In the genomic region with DNA sequence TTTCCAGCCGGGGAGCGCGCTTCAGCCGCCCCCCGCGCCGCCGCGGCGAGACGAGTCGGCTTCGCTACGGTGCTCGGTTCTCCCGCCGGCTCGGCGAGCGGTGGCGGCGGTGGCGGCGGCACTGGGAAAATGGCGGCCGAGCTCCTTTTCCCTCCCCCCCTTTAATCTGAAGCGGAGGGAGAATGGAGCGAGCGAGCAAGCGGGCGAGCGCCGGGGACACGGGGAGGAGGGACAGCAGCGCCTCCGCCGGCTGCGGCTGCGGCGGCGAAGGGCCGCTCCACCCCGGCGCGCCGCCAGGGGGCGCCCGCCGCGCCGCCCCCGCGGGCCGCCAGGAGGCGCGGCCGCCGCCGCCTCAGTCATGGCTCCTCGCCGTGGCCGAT, we compare ENCODE assay signal across 7 cellular contexts. TPM values are rescaled to one million over a fixed set of nuclear protein-coding genes. Genes with fewer than 3 reads are reported as not detected.
DNase-seq lines count a peak whose midpoint lies in the region; ATAC-seq, FAIRE-seq and TF ChIP-seq lines count a peak whose summit lies in the region.

A gene with protein sequence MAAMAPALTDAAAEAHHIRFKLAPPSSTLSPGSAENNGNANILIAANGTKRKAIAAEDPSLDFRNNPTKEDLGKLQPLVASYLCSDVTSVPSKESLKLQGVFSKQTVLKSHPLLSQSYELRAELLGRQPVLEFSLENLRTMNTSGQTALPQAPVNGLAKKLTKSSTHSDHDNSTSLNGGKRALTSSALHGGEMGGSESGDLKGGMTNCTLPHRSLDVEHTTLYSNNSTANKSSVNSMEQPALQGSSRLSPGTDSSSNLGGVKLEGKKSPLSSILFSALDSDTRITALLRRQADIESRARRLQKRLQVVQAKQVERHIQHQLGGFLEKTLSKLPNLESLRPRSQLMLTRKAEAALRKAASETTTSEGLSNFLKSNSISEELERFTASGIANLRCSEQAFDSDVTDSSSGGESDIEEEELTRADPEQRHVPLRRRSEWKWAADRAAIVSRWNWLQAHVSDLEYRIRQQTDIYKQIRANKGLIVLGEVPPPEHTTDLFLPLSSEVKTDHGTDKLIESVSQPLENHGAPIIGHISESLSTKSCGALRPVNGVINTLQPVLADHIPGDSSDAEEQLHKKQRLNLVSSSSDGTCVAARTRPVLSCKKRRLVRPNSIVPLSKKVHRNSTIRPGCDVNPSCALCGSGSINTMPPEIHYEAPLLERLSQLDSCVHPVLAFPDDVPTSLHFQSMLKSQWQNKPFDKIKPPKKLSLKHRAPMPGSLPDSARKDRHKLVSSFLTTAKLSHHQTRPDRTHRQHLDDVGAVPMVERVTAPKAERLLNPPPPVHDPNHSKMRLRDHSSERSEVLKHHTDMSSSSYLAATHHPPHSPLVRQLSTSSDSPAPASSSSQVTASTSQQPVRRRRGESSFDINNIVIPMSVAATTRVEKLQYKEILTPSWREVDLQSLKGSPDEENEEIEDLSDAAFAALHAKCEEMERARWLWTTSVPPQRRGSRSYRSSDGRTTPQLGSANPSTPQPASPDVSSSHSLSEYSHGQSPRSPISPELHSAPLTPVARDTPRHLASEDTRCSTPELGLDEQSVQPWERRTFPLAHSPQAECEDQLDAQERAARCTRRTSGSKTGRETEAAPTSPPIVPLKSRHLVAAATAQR (N-terminal part only) (minus strand): TSS at position 184 of the 380 bp plus-strand sequence. CDS start 21,286 bp downstream, outside the sequence.

- no peak for TF ChIP-seq POLR2A in body of pancreas (IDR thresholded peaks at IDR 0.05)

- intact Hi-C loops in body of pancreas (cut with DNase I): no loop called here

- FAIRE-seq in GM18507 (lab: Jason Lieb, UNC): no peak

- ATAC-seq in HG02943 (IDR thresholded peaks at IDR 0.05; ENCODE audit: low read depth, unreplicated experiment) (peak; percentile 59), body of pancreas (peak; percentile 86)

- H3K27ac ChIP-seq in body of pancreas: peak within 1 kb of the TSS; percentile 98 to 100 (median 100)
- peak within 1 kb of the TSS; percentile 11 for H3K27ac ChIP-seq in iPS DF 6.9 (ENCODE audit: low read length)

- H3K27me3 ChIP-seq in body of pancreas: no peaks in the 10 kb centered on the region
- H3K27me3 ChIP-seq in iPS DF 6.9 (ENCODE audit: control insufficient read depth, insufficient read depth, low read length): no peaks in the 10 kb centered on the region

- no peaks in the 10 kb centered on the region for H3K36me3 ChIP-seq in body of pancreas (replicated peaks in 1 of 2; ENCODE audit: insufficient read depth in 1 of 2, low read depth in 2 of 2)
- H3K36me3 ChIP-seq in iPS DF 6.9 (ENCODE audit: control insufficient read depth, insufficient read depth, low read length): no peaks in the 10 kb centered on the region

- H3K4me3 ChIP-seq in body of pancreas: peak within 1 kb of the TSS; percentile 94
- H3K4me3 ChIP-seq in iPS DF 6.9 (ENCODE audit: low read length): peak within 1 kb of the TSS; percentile 85
- H3K4me3 ChIP-seq in skeletal muscle cell (ENCODE audit: low read depth, low read length): peak within 1 kb of the TSS; percentile 77

- WGBS in body of pancreas, 2 donors: 0% methylated on average over 42 of the region's 62 CpGs; no CpG with 5 or more reads in 1 of the 2 donors
- WGBS in iPS DF 6.9 (ENCODE audit: insufficient coverage, insufficient read length): no CpG with 5 or more reads among the region's 62 CpGs

- DNase-seq in GM18507 (ENCODE audit: extremely low spot score, insufficient read length, low read depth) (peak; percentile 73), NCI-H1930 (lab: John Stamatoyannopoulos, UW) (peak; percentile 79 to 87), T1000 (lab: John Stamatoyannopoulos, UW) (peak; percentile 84), body of pancreas (peak; percentile 88 to 91 (median 89)), iPS DF 6.9 (ENCODE audit: low read depth, low spot score) (peak; percentile 76), skeletal muscle cell (ENCODE audit: low read depth) (peak; percentile 70)

- H3K4me1 ChIP-seq in body of pancreas: peaks cover 48% of the 10 kb centered on the region
- H3K4me1 ChIP-seq in iPS DF 6.9 (ENCODE audit: control insufficient read depth, insufficient read depth, low read length): no peaks in the 10 kb centered on the region

- TF ChIP-seq CTCF in body of pancreas (IDR thresholded peaks at IDR 0.05): peak; percentile 12 to 100 (median 44)

- H3K9me3 ChIP-seq in body of pancreas (no peaks in the 10 kb centered on the region), iPS DF 6.9 (ENCODE audit: control insufficient read depth, insufficient read depth, low read length) (no peaks in the 10 kb centered on the region)

RNA-seq across cellular contexts. Expression of the gene that starts here (rescaled TPM):
- total RNA-seq in body of pancreas: 100 to 1,000 TPM in 1 of 2 donors, 10 to 100 TPM in 1; 68.2 to 190 TPM

Comparison
In these comparisons a context has a peak if more than half of its experiments do, and no peak if none do; other contexts are left out.
1. Peak in every context shown above with its lines: DNase-seq, ATAC-seq, H3K4me3 ChIP-seq and H3K27ac ChIP-seq.